In genomic region chr2:226730487-226730886, GRCh38 we compare ENCODE assay signal across 15 cellular contexts.
DNase-seq lines count a peak whose midpoint lies in the region; ATAC-seq and TF ChIP-seq lines count a peak whose summit lies in the region.
"Had no signal": no experiment of that assay in that cellular context is flagged by ENCODE, and none has a peak within 500 bp of the region (broad histone marks: within the 10 kb centered on the region; RNA-seq: fewer than 3 reads in every experiment).

No MANE protein-coding gene starts in this region.

- no peak overlapping the region for H3K4me2 ChIP-seq in MM.1S (ENCODE audit: low read depth, low read length)

- no peak overlapping the region for H3K9ac ChIP-seq in MM.1S (ENCODE audit: low read length)

- no peak overlapping the region for H3K27ac ChIP-seq in cardiac muscle cell
- no peak overlapping the region for H3K27ac ChIP-seq in MM.1S (ENCODE audit: low read length)
- H3K27ac ChIP-seq: tibial nerve had no signal

- TF ChIP-seq CTCF in astrocyte of the cerebellum (IDR thresholded peaks at IDR 0.05; ENCODE audit: low read depth, low read length, missing control alignments) (peak; percentile 30), cardiac muscle cell (IDR thresholded peaks at IDR 0.05; ENCODE audit: low read depth, low read length) (no peak), retinal pigment epithelial cell (conservative IDR thresholded peaks at IDR 0.05; ENCODE audit: low read depth, low read length) (peak; percentile 20), MM.1S (IDR thresholded peaks at IDR 0.05; ENCODE audit: low read length) (no peak)

- peak; percentile 24 for DNase-seq in HuH-7 (ENCODE audit: low spot score)
- no peak for DNase-seq in astrocyte of the cerebellum (ENCODE audit: low read depth)
- DNase-seq in cardiac muscle cell (ENCODE audit: low read depth in 1 of 2, low spot score in 1 of 2), result peak; percentile 30 to 48
- no peak for DNase-seq in retinal pigment epithelial cell (ENCODE audit: low read depth)
- no peak for DNase-seq in activated CD4-positive, CD25-positive, alpha-beta regulatory T cell treated with anti-CD3 and anti-CD28 coated beads, Interleukin-2, amount 50 U/mL, for 72 hours
- no peak for DNase-seq in middle frontal gyrus (ENCODE audit: extremely low spot score, low spot score)
- DNase-seq in MM.1S, result no peak
- DNase-seq: effector memory CD8-positive, alpha-beta T cell; Kasumi-1; naive thymus-derived CD4-positive, alpha-beta T cell; NCI-H2171 treated with DMSO at 0.1 percent for 48 hours; small intestine had no signal

- H3K9me3 ChIP-seq in cardiac muscle cell (ENCODE audit: low read depth) (no peaks in the 10 kb centered on the region), MM.1S (replicated peaks; ENCODE audit: insufficient read depth, low read length) (no peaks in the 10 kb centered on the region)
- H3K9me3 ChIP-seq: tibial nerve had no signal

- no peak overlapping the region for H2AFZ ChIP-seq in MM.1S (ENCODE audit: low read length)

- in situ Hi-C loops in astrocyte of the cerebellum (cut with HindIII; ENCODE audit: low sequenced_read_pairs), result no loop called here

- H3K4me3 ChIP-seq in astrocyte of the cerebellum (ENCODE audit: low read depth, low read length) (no peak overlapping the region), cardiac muscle cell (no peak overlapping the region), retinal pigment epithelial cell (ENCODE audit: low read length) (no peak overlapping the region), MM.1S (ENCODE audit: low read length) (no peak overlapping the region)
- H3K4me3 ChIP-seq: GM12878, tibial nerve had no signal

- no peaks in the 10 kb centered on the region for H3K9me2 ChIP-seq in MM.1S (replicated peaks; ENCODE audit: insufficient read depth, low read length)

- H3K4me1 ChIP-seq in cardiac muscle cell (ENCODE audit: low read depth) (peaks cover 3% of the 10 kb centered on the region), MM.1S (ENCODE audit: low read length) (no peaks in the 10 kb centered on the region)

- no peaks in the 10 kb centered on the region for H4K20me1 ChIP-seq in MM.1S (ENCODE audit: insufficient read depth, low read length)

- H3K79me2 ChIP-seq in MM.1S (ENCODE audit: low read length), result no peaks in the 10 kb centered on the region

- H3F3A ChIP-seq in MM.1S (ENCODE audit: insufficient read depth, low read length), result no peaks in the 10 kb centered on the region

- H3K36me3 ChIP-seq in cardiac muscle cell (peaks cover under 1% of the 10 kb centered on the region), MM.1S (replicated peaks; ENCODE audit: insufficient read depth, low read length) (no peaks in the 10 kb centered on the region)
- H3K36me3 ChIP-seq: tibial nerve had no signal

- H3K27me3 ChIP-seq in cardiac muscle cell (no peaks in the 10 kb centered on the region), MM.1S (replicated peaks; ENCODE audit: insufficient read depth, low read length) (no peaks in the 10 kb centered on the region)
- H3K27me3 ChIP-seq: tibial nerve had no signal

- no peak for ATAC-seq in HG02870 (IDR thresholded peaks at IDR 0.05; ENCODE audit: unreplicated experiment)
- ATAC-seq: effector memory CD8-positive, alpha-beta T cell; GM12878; naive thymus-derived CD4-positive, alpha-beta T cell had no signal

Comparison
In these comparisons a context has a peak if more than half of its experiments do, and no peak if none do; other contexts are left out.
1. DNase-seq: peak in HuH-7 (single experiment) and cardiac muscle cell (2 of 2); none in astrocyte of the cerebellum (single experiment), retinal pigment epithelial cell (single experiment), activated CD4-positive, CD25-positive, alpha-beta regulatory T cell treated with anti-CD3 and anti-CD28 coated beads, Interleukin-2, amount 50 U/mL, for 72 hours (single experiment), middle frontal gyrus (single experiment) and MM.1S (single experiment).
2. CTCF ChIP-seq: peak in astrocyte of the cerebellum (single experiment) and retinal pigment epithelial cell (single experiment); none in cardiac muscle cell (single experiment) and MM.1S (single experiment).